Comparison of ENCODE assay signal across 9 cellular contexts in genomic region chr18:23228102-23229051, GRCh38.
A peak's percentile ranks its signal among the peaks of the same experiment; 100 is the strongest.
DNase-seq lines count a peak whose midpoint lies in the region; ATAC-seq, FAIRE-seq and TF ChIP-seq lines count a peak whose summit lies in the region.
"Had no signal": no experiment of that assay in that cellular context is flagged by ENCODE, and none has a peak within 500 bp of the region (broad histone marks: within the 10 kb centered on the region; RNA-seq: fewer than 3 reads in every experiment).

No MANE protein-coding gene starts in this region.

- H3K79me2 ChIP-seq in PC-3 (ENCODE audit: low read length), result no peaks in the 10 kb centered on the region

- no peaks in the 10 kb centered on the region for H4K20me1 ChIP-seq in PC-3 (ENCODE audit: low read length)

- H3K27me3 ChIP-seq in PC-3 (ENCODE audit: low read length), result no peaks in the 10 kb centered on the region
- no peaks in the 10 kb centered on the region for H3K27me3 ChIP-seq in thoracic aorta (replicated peaks; ENCODE audit: insufficient read depth)

- no peaks in the 10 kb centered on the region for H3K36me3 ChIP-seq in PC-3 (ENCODE audit: low read depth, low read length)
- no peaks in the 10 kb centered on the region for H3K36me3 ChIP-seq in thoracic aorta

- H3K9me2 ChIP-seq in PC-3 (replicated peaks; ENCODE audit: low read length), result no peaks in the 10 kb centered on the region

- H3F3A ChIP-seq in PC-3 (ENCODE audit: low read length, unreplicated experiment), result no peaks in the 10 kb centered on the region

- peak overlapping the region; percentile 15; the same call in 1 of the 2 replicates for H3K27ac ChIP-seq in PC-3 (ENCODE audit: low read length)
- peak overlapping the region; percentile 91 to 93 for H3K27ac ChIP-seq in thoracic aorta

- no peak overlapping the region for H3K4me2 ChIP-seq in PC-3 (ENCODE audit: low read length)

- POLR2A ChIA-PET in PC-3 (lab: Charles Lee; ENCODE audit: unreplicated experiment), result interaction anchor here (0.7 kb wide), 1 partner anchor 129 kb away, joined by 3 read pairs; no protein-coding TSS in a partner anchor

- BruUV-seq in PC-3 (replicated peaks; lab: Mats Ljungman, UMichigan), result no TSS peak

- intact Hi-C loops in PC-3 (cut with micrococcal nuclease), result loop anchor here (5.0 kb wide), 2 partner anchors 86 to 151 kb away; no protein-coding TSS in a partner anchor

- no peak for FAIRE-seq in HTR-8/SVneo (lab: Jason Lieb, UNC)

- H2AFZ ChIP-seq in PC-3 (ENCODE audit: low read length), result no peak overlapping the region

- no peak overlapping the region for H3K9ac ChIP-seq in PC-3 (ENCODE audit: low read length)

- no peaks in the 10 kb centered on the region for H3K9me3 ChIP-seq in PC-3 (ENCODE audit: low read length)
- no peaks in the 10 kb centered on the region for H3K9me3 ChIP-seq in thoracic aorta

- CTCF ChIA-PET in PC-3 (lab: Charles Lee), result no interaction called here

- DNase-seq in COLO668 (lab: John Stamatoyannopoulos, UW; ENCODE audit: unreplicated experiment) (peak; percentile 33), PC-3 (peak; percentile 29), fibroblast of peridontal ligament (ENCODE audit: extremely low read depth) (peak; percentile 26), thoracic aorta (ENCODE audit: low spot score) (no peak), pons (ENCODE audit: low spot score) (no peak), HTR-8/SVneo (ENCODE audit: insufficient read length, low spot score) (no peak)

- ATAC-seq in GM18868 (IDR thresholded peaks at IDR 0.05; ENCODE audit: unreplicated experiment), result peak; percentile 34
- ATAC-seq in HG02981 (IDR thresholded peaks at IDR 0.05; ENCODE audit: unreplicated experiment), result peak; percentile 33
- peak; percentile 43 for ATAC-seq in PC-3
- no peak for ATAC-seq in thoracic aorta (ENCODE audit: insufficient number of reproducible peaks, low FRiP score, low read depth)
- ATAC-seq: left colon had no signal

- TF ChIP-seq CTCF in PC-3 (conservative IDR thresholded peaks at IDR 0.05; ENCODE audit: low read depth, low read length) (no peak), thoracic aorta (IDR thresholded peaks at IDR 0.05) (no peak)

- H3K4me1 ChIP-seq in PC-3 (ENCODE audit: insufficient read depth, low read length), result peaks cover 53% of the 10 kb centered on the region
- peaks cover 54 to 81% of the 10 kb centered on the region in 2 donors for H3K4me1 ChIP-seq in thoracic aorta (ENCODE audit: control insufficient read depth in 1 of 2, low read depth in 2 of 2)

- no peak overlapping the region for H3K4me3 ChIP-seq in PC-3 (ENCODE audit: low read length)
- no peak overlapping the region for H3K4me3 ChIP-seq in thoracic aorta

Comparison
In these comparisons a context has a peak if more than half of its experiments do, and no peak if none do; other contexts are left out.
1. DNase-seq: peak in COLO668 (single experiment), PC-3 (single experiment) and fibroblast of peridontal ligament (single experiment); none in thoracic aorta (single experiment), pons (single experiment) and HTR-8/SVneo (single experiment).